In the genomic region with DNA sequence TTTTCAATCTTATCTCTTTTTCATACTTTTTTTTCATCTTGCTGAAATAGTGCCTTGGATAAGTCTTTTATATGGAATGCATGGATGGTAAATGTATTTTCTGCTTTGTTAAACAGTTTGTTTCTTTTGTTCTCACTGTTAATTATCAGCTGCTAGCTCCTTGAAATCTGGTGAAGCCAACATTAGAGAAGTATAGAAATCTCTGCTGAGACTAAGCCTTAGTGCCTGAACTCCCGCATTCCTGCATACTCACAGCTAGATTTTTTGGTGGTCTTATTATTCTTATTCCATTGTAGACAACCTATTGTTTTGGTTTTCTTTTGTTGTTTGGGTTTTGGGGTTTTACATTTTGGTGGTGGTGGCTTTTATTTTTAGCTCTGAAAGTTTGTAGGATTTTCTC, we compare ENCODE assay signal across 1 cellular context.
TF ChIP-seq lines count a peak whose summit lies in the region.

No MANE protein-coding gene starts in this region.

TF ChIP-seq in WTC11, 78 proteins besides CTCF, POLR2A, EP300 and RAD21 (continued from another document):
- TF ChIP-seq, protein P1, sequence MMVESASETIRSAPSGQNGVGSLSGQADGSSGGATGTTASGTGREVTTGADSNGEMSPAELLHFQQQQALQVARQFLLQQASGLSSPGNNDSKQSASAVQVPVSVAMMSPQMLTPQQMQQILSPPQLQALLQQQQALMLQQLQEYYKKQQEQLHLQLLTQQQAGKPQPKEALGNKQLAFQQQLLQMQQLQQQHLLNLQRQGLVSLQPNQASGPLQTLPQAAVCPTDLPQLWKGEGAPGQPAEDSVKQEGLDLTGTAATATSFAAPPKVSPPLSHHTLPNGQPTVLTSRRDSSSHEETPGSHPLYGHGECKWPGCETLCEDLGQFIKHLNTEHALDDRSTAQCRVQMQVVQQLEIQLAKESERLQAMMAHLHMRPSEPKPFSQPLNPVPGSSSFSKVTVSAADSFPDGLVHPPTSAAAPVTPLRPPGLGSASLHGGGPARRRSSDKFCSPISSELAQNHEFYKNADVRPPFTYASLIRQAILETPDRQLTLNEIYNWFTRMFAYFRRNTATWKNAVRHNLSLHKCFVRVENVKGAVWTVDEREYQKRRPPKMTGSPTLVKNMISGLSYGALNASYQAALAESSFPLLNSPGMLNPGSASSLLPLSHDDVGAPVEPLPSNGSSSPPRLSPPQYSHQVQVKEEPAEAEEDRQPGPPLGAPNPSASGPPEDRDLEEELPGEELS (CRISPR knock-in tag; IDR thresholded peaks at IDR 0.05): no peak
- no peak for TF ChIP-seq MYBL2 (CRISPR knock-in tag; IDR thresholded peaks at IDR 0.05)
- TF ChIP-seq, protein P2, sequence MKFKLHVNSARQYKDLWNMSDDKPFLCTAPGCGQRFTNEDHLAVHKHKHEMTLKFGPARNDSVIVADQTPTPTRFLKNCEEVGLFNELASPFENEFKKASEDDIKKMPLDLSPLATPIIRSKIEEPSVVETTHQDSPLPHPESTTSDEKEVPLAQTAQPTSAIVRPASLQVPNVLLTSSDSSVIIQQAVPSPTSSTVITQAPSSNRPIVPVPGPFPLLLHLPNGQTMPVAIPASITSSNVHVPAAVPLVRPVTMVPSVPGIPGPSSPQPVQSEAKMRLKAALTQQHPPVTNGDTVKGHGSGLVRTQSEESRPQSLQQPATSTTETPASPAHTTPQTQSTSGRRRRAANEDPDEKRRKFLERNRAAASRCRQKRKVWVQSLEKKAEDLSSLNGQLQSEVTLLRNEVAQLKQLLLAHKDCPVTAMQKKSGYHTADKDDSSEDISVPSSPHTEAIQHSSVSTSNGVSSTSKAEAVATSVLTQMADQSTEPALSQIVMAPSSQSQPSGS (CRISPR knock-in tag; IDR thresholded peaks at IDR 0.05; ENCODE audit: borderline replicate concordance, low read depth): no peak
- TF ChIP-seq, protein P3, sequence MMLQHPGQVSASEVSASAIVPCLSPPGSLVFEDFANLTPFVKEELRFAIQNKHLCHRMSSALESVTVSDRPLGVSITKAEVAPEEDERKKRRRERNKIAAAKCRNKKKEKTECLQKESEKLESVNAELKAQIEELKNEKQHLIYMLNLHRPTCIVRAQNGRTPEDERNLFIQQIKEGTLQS (CRISPR knock-in tag; conservative IDR thresholded peaks at IDR 0.05): no peak
- TF ChIP-seq, protein P4, sequence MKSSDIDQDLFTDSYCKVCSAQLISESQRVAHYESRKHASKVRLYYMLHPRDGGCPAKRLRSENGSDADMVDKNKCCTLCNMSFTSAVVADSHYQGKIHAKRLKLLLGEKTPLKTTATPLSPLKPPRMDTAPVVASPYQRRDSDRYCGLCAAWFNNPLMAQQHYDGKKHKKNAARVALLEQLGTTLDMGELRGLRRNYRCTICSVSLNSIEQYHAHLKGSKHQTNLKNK (CRISPR knock-in tag; IDR thresholded peaks at IDR 0.05): no peak
- no peak for TF ChIP-seq FOXJ3 (CRISPR knock-in tag; IDR thresholded peaks at IDR 0.05; ENCODE audit: borderline replicate concordance)
- TF ChIP-seq, protein P5, sequence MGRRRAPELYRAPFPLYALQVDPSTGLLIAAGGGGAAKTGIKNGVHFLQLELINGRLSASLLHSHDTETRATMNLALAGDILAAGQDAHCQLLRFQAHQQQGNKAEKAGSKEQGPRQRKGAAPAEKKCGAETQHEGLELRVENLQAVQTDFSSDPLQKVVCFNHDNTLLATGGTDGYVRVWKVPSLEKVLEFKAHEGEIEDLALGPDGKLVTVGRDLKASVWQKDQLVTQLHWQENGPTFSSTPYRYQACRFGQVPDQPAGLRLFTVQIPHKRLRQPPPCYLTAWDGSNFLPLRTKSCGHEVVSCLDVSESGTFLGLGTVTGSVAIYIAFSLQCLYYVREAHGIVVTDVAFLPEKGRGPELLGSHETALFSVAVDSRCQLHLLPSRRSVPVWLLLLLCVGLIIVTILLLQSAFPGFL (CRISPR knock-in tag; IDR thresholded peaks at IDR 0.05; ENCODE audit: borderline replicate concordance): no peak
- TF ChIP-seq FOXK1 (CRISPR knock-in tag; IDR thresholded peaks at IDR 0.05): no peak
- no peak for TF ChIP-seq ZNF671 (CRISPR knock-in tag; IDR thresholded peaks at IDR 0.05)
- TF ChIP-seq, protein P6, sequence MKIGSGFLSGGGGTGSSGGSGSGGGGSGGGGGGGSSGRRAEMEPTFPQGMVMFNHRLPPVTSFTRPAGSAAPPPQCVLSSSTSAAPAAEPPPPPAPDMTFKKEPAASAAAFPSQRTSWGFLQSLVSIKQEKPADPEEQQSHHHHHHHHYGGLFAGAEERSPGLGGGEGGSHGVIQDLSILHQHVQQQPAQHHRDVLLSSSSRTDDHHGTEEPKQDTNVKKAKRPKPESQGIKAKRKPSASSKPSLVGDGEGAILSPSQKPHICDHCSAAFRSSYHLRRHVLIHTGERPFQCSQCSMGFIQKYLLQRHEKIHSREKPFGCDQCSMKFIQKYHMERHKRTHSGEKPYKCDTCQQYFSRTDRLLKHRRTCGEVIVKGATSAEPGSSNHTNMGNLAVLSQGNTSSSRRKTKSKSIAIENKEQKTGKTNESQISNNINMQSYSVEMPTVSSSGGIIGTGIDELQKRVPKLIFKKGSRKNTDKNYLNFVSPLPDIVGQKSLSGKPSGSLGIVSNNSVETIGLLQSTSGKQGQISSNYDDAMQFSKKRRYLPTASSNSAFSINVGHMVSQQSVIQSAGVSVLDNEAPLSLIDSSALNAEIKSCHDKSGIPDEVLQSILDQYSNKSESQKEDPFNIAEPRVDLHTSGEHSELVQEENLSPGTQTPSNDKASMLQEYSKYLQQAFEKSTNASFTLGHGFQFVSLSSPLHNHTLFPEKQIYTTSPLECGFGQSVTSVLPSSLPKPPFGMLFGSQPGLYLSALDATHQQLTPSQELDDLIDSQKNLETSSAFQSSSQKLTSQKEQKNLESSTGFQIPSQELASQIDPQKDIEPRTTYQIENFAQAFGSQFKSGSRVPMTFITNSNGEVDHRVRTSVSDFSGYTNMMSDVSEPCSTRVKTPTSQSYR (CRISPR knock-in tag; IDR thresholded peaks at IDR 0.05): no peak
- TF ChIP-seq, protein P7, sequence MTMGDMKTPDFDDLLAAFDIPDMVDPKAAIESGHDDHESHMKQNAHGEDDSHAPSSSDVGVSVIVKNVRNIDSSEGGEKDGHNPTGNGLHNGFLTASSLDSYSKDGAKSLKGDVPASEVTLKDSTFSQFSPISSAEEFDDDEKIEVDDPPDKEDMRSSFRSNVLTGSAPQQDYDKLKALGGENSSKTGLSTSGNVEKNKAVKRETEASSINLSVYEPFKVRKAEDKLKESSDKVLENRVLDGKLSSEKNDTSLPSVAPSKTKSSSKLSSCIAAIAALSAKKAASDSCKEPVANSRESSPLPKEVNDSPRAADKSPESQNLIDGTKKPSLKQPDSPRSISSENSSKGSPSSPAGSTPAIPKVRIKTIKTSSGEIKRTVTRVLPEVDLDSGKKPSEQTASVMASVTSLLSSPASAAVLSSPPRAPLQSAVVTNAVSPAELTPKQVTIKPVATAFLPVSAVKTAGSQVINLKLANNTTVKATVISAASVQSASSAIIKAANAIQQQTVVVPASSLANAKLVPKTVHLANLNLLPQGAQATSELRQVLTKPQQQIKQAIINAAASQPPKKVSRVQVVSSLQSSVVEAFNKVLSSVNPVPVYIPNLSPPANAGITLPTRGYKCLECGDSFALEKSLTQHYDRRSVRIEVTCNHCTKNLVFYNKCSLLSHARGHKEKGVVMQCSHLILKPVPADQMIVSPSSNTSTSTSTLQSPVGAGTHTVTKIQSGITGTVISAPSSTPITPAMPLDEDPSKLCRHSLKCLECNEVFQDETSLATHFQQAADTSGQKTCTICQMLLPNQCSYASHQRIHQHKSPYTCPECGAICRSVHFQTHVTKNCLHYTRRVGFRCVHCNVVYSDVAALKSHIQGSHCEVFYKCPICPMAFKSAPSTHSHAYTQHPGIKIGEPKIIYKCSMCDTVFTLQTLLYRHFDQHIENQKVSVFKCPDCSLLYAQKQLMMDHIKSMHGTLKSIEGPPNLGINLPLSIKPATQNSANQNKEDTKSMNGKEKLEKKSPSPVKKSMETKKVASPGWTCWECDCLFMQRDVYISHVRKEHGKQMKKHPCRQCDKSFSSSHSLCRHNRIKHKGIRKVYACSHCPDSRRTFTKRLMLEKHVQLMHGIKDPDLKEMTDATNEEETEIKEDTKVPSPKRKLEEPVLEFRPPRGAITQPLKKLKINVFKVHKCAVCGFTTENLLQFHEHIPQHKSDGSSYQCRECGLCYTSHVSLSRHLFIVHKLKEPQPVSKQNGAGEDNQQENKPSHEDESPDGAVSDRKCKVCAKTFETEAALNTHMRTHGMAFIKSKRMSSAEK (CRISPR knock-in tag; IDR thresholded peaks at IDR 0.05; ENCODE audit: borderline replicate concordance): no peak
- TF ChIP-seq ZNF263 (CRISPR knock-in tag; IDR thresholded peaks at IDR 0.05; ENCODE audit: low read depth): no peak
- TF ChIP-seq ZNF396 (CRISPR knock-in tag; IDR thresholded peaks at IDR 0.05; ENCODE audit: borderline replicate concordance): no peak
- TF ChIP-seq, protein P8, sequence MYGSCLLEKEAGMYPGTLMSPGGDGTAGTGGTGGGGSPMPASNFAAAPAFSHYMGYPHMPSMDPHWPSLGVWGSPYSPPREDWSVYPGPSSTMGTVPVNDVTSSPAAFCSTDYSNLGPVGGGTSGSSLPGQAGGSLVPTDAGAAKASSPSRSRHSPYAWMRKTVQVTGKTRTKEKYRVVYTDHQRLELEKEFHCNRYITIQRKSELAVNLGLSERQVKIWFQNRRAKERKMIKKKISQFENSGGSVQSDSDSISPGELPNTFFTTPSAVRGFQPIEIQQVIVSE (CRISPR knock-in tag; IDR thresholded peaks at IDR 0.05; ENCODE audit: borderline replicate concordance): no peak
- TF ChIP-seq RELA (CRISPR knock-in tag; IDR thresholded peaks at IDR 0.05; ENCODE audit: borderline replicate concordance): no peak
- TF ChIP-seq JUN (CRISPR knock-in tag; IDR thresholded peaks at IDR 0.05): no peak
- TF ChIP-seq, protein P9, sequence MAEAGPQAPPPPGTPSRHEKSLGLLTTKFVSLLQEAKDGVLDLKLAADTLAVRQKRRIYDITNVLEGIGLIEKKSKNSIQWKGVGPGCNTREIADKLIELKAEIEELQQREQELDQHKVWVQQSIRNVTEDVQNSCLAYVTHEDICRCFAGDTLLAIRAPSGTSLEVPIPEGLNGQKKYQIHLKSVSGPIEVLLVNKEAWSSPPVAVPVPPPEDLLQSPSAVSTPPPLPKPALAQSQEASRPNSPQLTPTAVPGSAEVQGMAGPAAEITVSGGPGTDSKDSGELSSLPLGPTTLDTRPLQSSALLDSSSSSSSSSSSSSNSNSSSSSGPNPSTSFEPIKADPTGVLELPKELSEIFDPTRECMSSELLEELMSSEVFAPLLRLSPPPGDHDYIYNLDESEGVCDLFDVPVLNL (CRISPR knock-in tag; IDR thresholded peaks at IDR 0.05; ENCODE audit: borderline replicate concordance, low read depth): no peak
- TF ChIP-seq KAT7 (CRISPR knock-in tag; IDR thresholded peaks at IDR 0.05; ENCODE audit: borderline replicate concordance): no peak
- TF ChIP-seq, protein P10, sequence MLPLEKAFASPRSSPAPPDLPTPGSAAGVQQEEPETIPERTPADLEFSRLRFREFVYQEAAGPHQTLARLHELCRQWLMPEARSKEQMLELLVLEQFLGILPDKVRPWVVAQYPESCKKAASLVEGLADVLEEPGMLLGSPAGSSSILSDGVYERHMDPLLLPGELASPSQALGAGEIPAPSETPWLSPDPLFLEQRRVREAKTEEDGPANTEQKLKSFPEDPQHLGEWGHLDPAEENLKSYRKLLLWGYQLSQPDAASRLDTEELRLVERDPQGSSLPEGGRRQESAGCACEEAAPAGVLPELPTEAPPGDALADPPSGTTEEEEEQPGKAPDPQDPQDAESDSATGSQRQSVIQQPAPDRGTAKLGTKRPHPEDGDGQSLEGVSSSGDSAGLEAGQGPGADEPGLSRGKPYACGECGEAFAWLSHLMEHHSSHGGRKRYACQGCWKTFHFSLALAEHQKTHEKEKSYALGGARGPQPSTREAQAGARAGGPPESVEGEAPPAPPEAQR (CRISPR knock-in tag; IDR thresholded peaks at IDR 0.05): no peak
